Comparison of ENCODE assay signal across 8 cellular contexts in genomic region chr11:72831521-72832300, GRCh38. TPM values are rescaled to one million over a fixed set of nuclear protein-coding genes. Genes with fewer than 3 reads are reported as not detected.
A peak's percentile ranks its signal among the peaks of the same experiment; 100 is the strongest.
DNase-seq lines count a peak whose midpoint lies in the region; ATAC-seq and TF ChIP-seq lines count a peak whose summit lies in the region.

No MANE protein-coding gene starts in this region.

- CTCF ChIA-PET in AG04449 (lab: Yijun Ruan, JAX): interaction anchor here (0.6 to 11.3 kb wide), 43 partner anchors 9 to 460 kb away, joined by 3 to 324 read pairs (median 4); partner anchors contain the start of gene STARD10

- in situ Hi-C loops in GM18951 (cut with MboI; ENCODE audit: low sequenced_read_pairs, unreplicated experiment): loop anchor here (10.0 kb wide), 1 partner anchor 343 kb away; no protein-coding TSS in a partner anchor

- no peaks in the 10 kb centered on the region for H3K27me3 ChIP-seq in kidney epithelial cell (ENCODE audit: control insufficient read depth, insufficient read depth, low read length)

- POLR2A ChIA-PET in AG04449 (lab: Yijun Ruan, JAX): interaction anchor here (0.6 to 1.4 kb wide), 4 partner anchors 106 to 346 kb away, joined by 3 to 4 read pairs (median 3); partner anchors contain the start of gene FCHSD2

- peak; percentile 29 for TF ChIP-seq POLR2A in GM18951 (IDR thresholded peaks at IDR 0.05; ENCODE audit: extremely low read depth, insufficient read depth, insufficient read length)

- DNase-seq in AG04449 (ENCODE audit: low read depth, low spot score) (no peak), NCI-H2081 treated with DMSO at 0.1 percent for 48 hours (lab: John Stamatoyannopoulos, UW) (peak; percentile 39), UCSD-AML1 (lab: John Stamatoyannopoulos, UW; ENCODE audit: unreplicated experiment) (peak; percentile 74), kidney epithelial cell (ENCODE audit: low read depth) (no peak)
- peak; percentile 41 for DNase-seq in central memory CD4-positive, alpha-beta T cell
- peak; percentile 68 to 69 for DNase-seq in stimulated activated CD4-positive, alpha-beta T cell treated with anti-CD3 and anti-CD28 coated beads, Interleukin-2, amount 100 ng/mL, for 24 hours

- no peak overlapping the region for H3K4me3 ChIP-seq in AG04449 (ENCODE audit: low read depth, low read length)
- no peak overlapping the region for H3K4me3 ChIP-seq in kidney epithelial cell (ENCODE audit: low read depth, low read length)

- TF ChIP-seq CTCF in AG04449 (IDR thresholded peaks at IDR 0.05; ENCODE audit: insufficient read depth, low read length, missing control alignments) (peak; percentile 97), kidney epithelial cell (IDR thresholded peaks at IDR 0.05; ENCODE audit: insufficient read depth, low read length, poor library complexity, severe bottlenecking) (peak; percentile 94)

- ATAC-seq in HG02884 (IDR thresholded peaks at IDR 0.05; ENCODE audit: unreplicated experiment): no peak

- no peaks in the 10 kb centered on the region for H3K36me3 ChIP-seq in kidney epithelial cell (ENCODE audit: control insufficient read depth, insufficient read depth, low read length)

RNA-seq across cellular contexts. Expression of gene ATG16L2, which starts 17.5 kb away (rescaled TPM):
- 12.8 and 24.3 TPM in 2 replicates for total RNA-seq in kidney epithelial cell

RNA-seq across cellular contexts. Expression of gene STARD10, which starts 37.9 kb away (rescaled TPM):
- total RNA-seq in kidney epithelial cell: 94.8 and 128 TPM in 2 replicates

Comparison
In these comparisons a context has a peak if more than half of its experiments do, and no peak if none do; other contexts are left out.
1. DNase-seq: peak in NCI-H2081 treated with DMSO at 0.1 percent for 48 hours (single experiment), UCSD-AML1 (single experiment), central memory CD4-positive, alpha-beta T cell (single experiment) and stimulated activated CD4-positive, alpha-beta T cell treated with anti-CD3 and anti-CD28 coated beads, Interleukin-2, amount 100 ng/mL, for 24 hours (2 of 2); none in AG04449 (single experiment) and kidney epithelial cell (single experiment).